Comparison of ENCODE assay signal across 8 cellular contexts in the genomic region with DNA sequence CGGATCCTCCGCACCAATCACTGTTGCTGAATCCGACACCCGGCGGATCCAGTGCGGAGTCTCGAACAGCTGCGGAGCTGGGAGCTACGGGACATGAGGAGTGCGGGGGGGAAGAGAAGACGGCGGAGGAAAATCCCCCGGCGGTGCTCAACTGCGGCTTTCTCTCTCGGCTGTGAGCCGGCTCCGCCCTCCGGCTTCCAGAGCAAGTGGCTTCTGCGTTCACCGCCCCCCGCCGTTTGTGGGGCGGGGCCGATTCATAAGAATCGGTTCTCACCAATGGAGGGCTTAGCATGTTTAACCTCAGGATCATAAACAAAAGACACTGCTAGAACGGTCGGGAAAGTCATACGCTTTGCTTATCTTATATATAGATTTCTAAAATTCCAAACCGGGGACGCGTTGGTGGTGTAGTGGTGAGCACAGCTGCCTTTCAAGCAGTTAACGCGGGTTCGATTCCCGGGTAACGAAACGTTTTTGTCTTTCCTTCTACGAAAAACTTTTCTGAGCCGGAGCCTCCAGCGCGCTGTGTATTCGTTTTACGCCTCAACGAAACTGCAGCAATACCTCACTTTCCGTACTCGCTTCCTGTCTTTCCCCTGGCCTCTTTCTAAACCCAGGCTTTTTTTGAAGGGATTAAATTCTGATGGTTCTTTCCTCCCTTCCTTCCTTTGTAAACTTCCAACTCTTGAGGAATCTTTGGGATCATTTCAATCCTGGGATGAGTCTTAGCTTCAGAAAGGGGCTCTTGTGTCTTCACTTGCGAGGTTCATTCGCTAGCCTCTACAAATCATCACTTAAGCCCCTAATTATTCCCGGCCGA. TPM values are rescaled to one million over a fixed set of nuclear protein-coding genes. Genes with fewer than 3 reads are reported as not detected.
DNase-seq lines count a peak whose midpoint lies in the region; ATAC-seq and TF ChIP-seq lines count a peak whose summit lies in the region.
"Not testable (repeated sequence)": the region's sequence is repeated elsewhere in the genome, so short reads cannot be mapped to it uniquely, and the experiment has no call there.

No MANE protein-coding gene starts in this region.

- peak overlapping the region; percentile 85 for H3K27ac ChIP-seq in endodermal cell (ENCODE audit: low read depth, low read length)

- H3K36me3 ChIP-seq in NT2/D1 (ENCODE audit: insufficient read depth, insufficient read length, low read length); endodermal cell (ENCODE audit: control insufficient read depth, insufficient read depth, low read length): not testable (repeated sequence)

- not testable (repeated sequence) for H3K9ac ChIP-seq in NT2/D1 (ENCODE audit: insufficient read length, low read depth)
- H3K9ac ChIP-seq in endodermal cell (ENCODE audit: extremely low read depth, low read length, poor library complexity, severe bottlenecking) = peak overlapping the region; percentile 78

- not testable (repeated sequence) for TF ChIP-seq CTCF in endodermal cell (conservative IDR thresholded peaks at IDR 0.05)

- H3K27me3 ChIP-seq in NT2/D1 (ENCODE audit: insufficient read depth, insufficient read length); endodermal cell (ENCODE audit: control insufficient read depth, insufficient read depth, low read length, poor library complexity, severe bottlenecking): not testable (repeated sequence)

- H3K4me1 Mint-ChIP-seq in endodermal cell, memory B cell: not testable (repeated sequence)

- H3K4me3 ChIP-seq in NT2/D1 (ENCODE audit: insufficient read length, low read depth) = peak overlapping the region; percentile 57
- peak overlapping the region; percentile 87 for H3K4me3 ChIP-seq in endodermal cell (ENCODE audit: low read length)

- not testable (repeated sequence) for H3K9me3 ChIP-seq in NT2/D1 (ENCODE audit: insufficient read depth, low read length); endodermal cell (ENCODE audit: control insufficient read depth, low read length)

- not testable (repeated sequence) for H3K36me3 Mint-ChIP-seq in endodermal cell (ENCODE audit: low read depth); memory B cell

- H3K4me1 ChIP-seq in NT2/D1 (ENCODE audit: insufficient read depth, insufficient read length); endodermal cell (ENCODE audit: control insufficient read depth, insufficient read depth, low read length): not testable (repeated sequence)

- peak; percentile 98 for DNase-seq in COLO829 (ENCODE audit: low spot score)
- peak; percentile 98 for DNase-seq in HT-29 (ENCODE audit: low spot score)
- DNase-seq in NT2/D1 (ENCODE audit: low read depth, low spot score) = peak; percentile 98
- peak; percentile 80 for DNase-seq in activated CD8-positive, alpha-beta memory T cell treated with anti-CD3 and anti-CD28 coated beads, Interleukin-2, amount 50 U/mL, for 4 hours
- peak; percentile 97 for DNase-seq in endodermal cell
- peak; percentile 56 to 69 for DNase-seq in memory B cell (ENCODE audit: low spot score in 2 of 2)
- DNase-seq in stimulated activated CD4-positive, alpha-beta T cell treated with anti-CD3 and anti-CD28 coated beads, TNF-alpha, amount 100 ng/mL, for 4 hours (ENCODE audit: low read depth in 3 of 3) = peak; percentile 76 to 86 (median 83)

- ATAC-seq in GM21360 (IDR thresholded peaks at IDR 0.05; ENCODE audit: unreplicated experiment) = peak; percentile 87
- ATAC-seq in memory B cell (ENCODE audit: low read depth) = peak; percentile 94

- not testable (repeated sequence) for H3K9me3 Mint-ChIP-seq in endodermal cell, memory B cell

- WGBS in endodermal cell (ENCODE audit: insufficient coverage in 1 of 2, insufficient read length in 1 of 2), 2 experiments = 1% methylated on average over 33 to 49 of the region's 51 CpGs

- H3K27me3 Mint-ChIP-seq in endodermal cell (ENCODE audit: insufficient read depth) = peaks cover 32% of the 10 kb centered on the region
- not testable (repeated sequence) for H3K27me3 Mint-ChIP-seq in memory B cell

- H3K4me3 Mint-ChIP-seq in endodermal cell = peak overlapping the region; percentile 73
- peak overlapping the region; percentile 85 for H3K4me3 Mint-ChIP-seq in memory B cell

- H3K27ac Mint-ChIP-seq in endodermal cell (peak overlapping the region; percentile 81), memory B cell (peak overlapping the region; percentile 89)

RNA-seq across cellular contexts. Expression of gene FCGR3B, which starts 18.4 kb away (rescaled TPM):
- total RNA-seq in HT-29 (2014; rRNA removed; shearing (Covaris generic)) = not detected in 2 replicates
- not detected for total RNA-seq in endodermal cell
- polyA plus RNA-seq in endodermal cell (2013, experiment 1 of 2) = not detected
- not detected for polyA plus RNA-seq in endodermal cell (2013, experiment 2 of 2)

RNA-seq across cellular contexts. Expression of gene FCGR2B, which starts 50.4 kb away (rescaled TPM):
- total RNA-seq in HT-29 (2014; rRNA removed; shearing (Covaris generic)) = not detected in 2 replicates
- not detected for total RNA-seq in endodermal cell
- polyA plus RNA-seq in endodermal cell (2013, experiment 1 of 2) = not detected
- not detected for polyA plus RNA-seq in endodermal cell (2013, experiment 2 of 2)

Comparison
In these comparisons a context has a peak if more than half of its experiments do, and no peak if none do; other contexts are left out.
1. Peak in every context shown above with its lines: DNase-seq, ATAC-seq, H3K4me3 ChIP-seq and H3K27ac ChIP-seq.